18 cellular contexts compared by ENCODE assay signal in genomic region chr20:58558483-58559367, GRCh38. TPM values are rescaled to one million over a fixed set of nuclear protein-coding genes. Genes with fewer than 3 reads are reported as not detected.
DNase-seq lines count a peak whose midpoint lies in the region; ATAC-seq, FAIRE-seq and TF ChIP-seq lines count a peak whose summit lies in the region.
"Had no signal": no experiment of that assay in that cellular context is flagged by ENCODE, and none has a peak within 500 bp of the region (broad histone marks: within the 10 kb centered on the region; RNA-seq: fewer than 3 reads in every experiment).

No MANE protein-coding gene starts in this region.

- H2BK15ac ChIP-seq in IMR-90 (ENCODE audit: low read depth, low read length), result peak overlapping the region; percentile 10; the same call in 2 of the 3 replicates

- no peak overlapping the region for H4K5ac ChIP-seq in IMR-90 (ENCODE audit: low read depth, low read length)

- H3K9me1 ChIP-seq in IMR-90 (ENCODE audit: insufficient read depth, low read length), result peaks cover 13% of the 10 kb centered on the region; the same call in 1 of the 2 replicates

- in situ Hi-C loops in IMR-90 (cut with MboI; ENCODE audit: low sequenced_read_pairs), result no loop called here

- H2AK9ac ChIP-seq in IMR-90 (replicated peaks; ENCODE audit: low read depth, low read length, poor library complexity), result peak overlapping the region; percentile 38

- BruUV-seq in IMR-90 (replicated peaks; lab: Mats Ljungman, UMichigan), result no TSS peak

- no peak for ATAC-seq in IMR-90 (ENCODE audit: low read depth)
- no peak for ATAC-seq in GM19463 (IDR thresholded peaks at IDR 0.05; ENCODE audit: unreplicated experiment)
- no peak for ATAC-seq in GM18505 (IDR thresholded peaks at IDR 0.05; ENCODE audit: unreplicated experiment)
- ATAC-seq: SK-N-SH treated with all-trans-retinoic acid at 6 μM for 48 hours had no signal

- POLR2A ChIA-PET in IMR-90 (lab: Charles Lee; ENCODE audit: unreplicated experiment), result no interaction called here

- H3K56ac ChIP-seq in IMR-90 (ENCODE audit: extremely low read depth, insufficient read depth, low read length), result no peak overlapping the region

- H3K4me1 Mint-ChIP-seq in nephron progenitor cell, result peaks cover 40% of the 10 kb centered on the region

- no peak overlapping the region; the same call in 1 of the 2 replicates for H4K91ac ChIP-seq in IMR-90 (ENCODE audit: insufficient read depth, low read depth, low read length)

- H4K8ac ChIP-seq in IMR-90 (ENCODE audit: low read depth in 2 of 2, low read length in 2 of 2), result no peak overlapping the region

- H4K20me1 ChIP-seq in IMR-90 (ENCODE audit: insufficient read depth, low read length), result no peaks in the 10 kb centered on the region

- no peak overlapping the region for H3K14ac ChIP-seq in IMR-90 (replicated peaks; ENCODE audit: low read depth, low read length)

- no peak for TF ChIP-seq RAD21 in IMR-90 (IDR thresholded peaks at IDR 0.05; ENCODE audit: low read length)

- dilution Hi-C loops in IMR-90 (cut with HindIII; ENCODE audit: low sequenced_read_pairs, unreplicated experiment), result no loop called here

- CTCF ChIA-PET in IMR-90 (lab: Yijun Ruan, JAX), result no interaction called here

- peak overlapping the region; percentile 72 for H2BK20ac ChIP-seq in IMR-90 (ENCODE audit: low read depth, low read length)

- no peaks in the 10 kb centered on the region for H3K27me3 ChIP-seq in IMR-90 (ENCODE audit: control insufficient read depth, insufficient read depth, low read length)

- peaks cover 6% of the 10 kb centered on the region for H3K9me3 Mint-ChIP-seq in nephron progenitor cell
- H3K9me3 Mint-ChIP-seq: CD4-positive, alpha-beta T cell had no signal

- 67% methylated on average over 2 of the region's 19 CpGs; no CpG with 5 or more reads in 1 of the 2 experiments for WGBS in IMR-90 (ENCODE audit: extremely low coverage in 2 of 2, insufficient read length in 1 of 2), 2 experiments

- H3K27ac ChIP-seq in IMR-90 (ENCODE audit: insufficient read depth, low read length), result no peak overlapping the region

- H3K9me3 ChIP-seq in IMR-90 (ENCODE audit: control insufficient read depth, insufficient read depth, low read length), result no peaks in the 10 kb centered on the region

- H3K9ac ChIP-seq in IMR-90 (ENCODE audit: low read depth, low read length), result no peak overlapping the region

- H2AFZ ChIP-seq in IMR-90 (replicated peaks; ENCODE audit: low read length, poor library complexity), result no peak overlapping the region

- intact Hi-C loops in IMR-90 (cut with micrococcal nuclease), result no loop called here

- H3K36me3 ChIP-seq in IMR-90 (ENCODE audit: control insufficient read depth, insufficient read depth, low read length), result no peaks in the 10 kb centered on the region

- DNase-seq in IMR-90, result no peak
- DNase-seq in nephron progenitor cell, result peak; percentile 35
- DNase-seq in NCI-H1417 (lab: John Stamatoyannopoulos, UW), result no peak
- no peak for DNase-seq in NCI-H2227 (lab: John Stamatoyannopoulos, UW; ENCODE audit: unreplicated experiment)
- DNase-seq: AML-193; CD4-positive, alpha-beta T cell; DMS79 treated with DMSO at 0.1 percent for 48 hours; GOT3; MV-4-11; NCI-H146; Right ventricle myocardium superior had no signal

- H3K79me1 ChIP-seq in IMR-90 (ENCODE audit: low read depth in 1 of 2, low read length in 2 of 2), result no peaks in the 10 kb centered on the region

- peaks cover 34% of the 10 kb centered on the region for H3K27me3 Mint-ChIP-seq in nephron progenitor cell (ENCODE audit: low read depth, poor library complexity)

- peak overlapping the region; percentile 83 for H2AK5ac ChIP-seq in IMR-90 (ENCODE audit: low read depth, low read length)

- no peak overlapping the region for H3K18ac ChIP-seq in IMR-90 (ENCODE audit: low read depth, low read length)

- H2BK5ac ChIP-seq in IMR-90 (ENCODE audit: low read depth, low read length, poor library complexity, severe bottlenecking), result no peak overlapping the region

- TF ChIP-seq POLR2A in IMR-90 (IDR thresholded peaks at IDR 0.05; ENCODE audit: low read depth, low read length) (no peak), GM18505 (IDR thresholded peaks at IDR 0.05; ENCODE audit: borderline replicate concordance, extremely low read depth, insufficient read depth, insufficient read length) (no peak)

- peaks cover 15% of the 10 kb centered on the region for H3K4me1 ChIP-seq in IMR-90 (ENCODE audit: control insufficient read depth, insufficient read depth, low read length)

- TF ChIP-seq CTCF in GM12873 (IDR thresholded peaks at IDR 0.05; ENCODE audit: insufficient read depth, low read depth, low read length, missing control alignments), result peak; percentile 4
- no peak for TF ChIP-seq CTCF in IMR-90 (conservative IDR thresholded peaks at IDR 0.05; ENCODE audit: low read depth, low read length)
- peak; percentile 15 for TF ChIP-seq CTCF in nephron progenitor cell (IDR thresholded peaks at IDR 0.05)

- no peak overlapping the region for H3K4me3 ChIP-seq in IMR-90 (ENCODE audit: insufficient read depth, low read depth, low read length)

- H3K4me3 Mint-ChIP-seq in nephron progenitor cell, result no peak overlapping the region
- H3K4me3 Mint-ChIP-seq: CD4-positive, alpha-beta T cell had no signal

- H3K36me3 Mint-ChIP-seq in nephron progenitor cell (ENCODE audit: low read depth), result peaks cover 6% of the 10 kb centered on the region

- no peak overlapping the region for H3K4me2 ChIP-seq in IMR-90 (ENCODE audit: low read depth, low read length)

- no peak overlapping the region for H3K23ac ChIP-seq in IMR-90 (ENCODE audit: low read depth, low read length)

- FAIRE-seq in islet of Langerhans (lab: Jason Lieb, UNC), result peak; percentile 85
- FAIRE-seq: G401.6, GM12892 had no signal

- peak overlapping the region; percentile 42 for H3K4ac ChIP-seq in IMR-90 (ENCODE audit: low read depth, low read length)

- peak overlapping the region; percentile 17 for H3K27ac Mint-ChIP-seq in nephron progenitor cell
- H3K27ac Mint-ChIP-seq: CD4-positive, alpha-beta T cell had no signal

- peak overlapping the region; percentile 83 for H2BK120ac ChIP-seq in IMR-90 (ENCODE audit: low read depth, low read length)

TF ChIP-seq in IMR-90, 13 proteins besides CTCF, POLR2A, EP300 and RAD21:
- TF ChIP-seq, protein P1, sequence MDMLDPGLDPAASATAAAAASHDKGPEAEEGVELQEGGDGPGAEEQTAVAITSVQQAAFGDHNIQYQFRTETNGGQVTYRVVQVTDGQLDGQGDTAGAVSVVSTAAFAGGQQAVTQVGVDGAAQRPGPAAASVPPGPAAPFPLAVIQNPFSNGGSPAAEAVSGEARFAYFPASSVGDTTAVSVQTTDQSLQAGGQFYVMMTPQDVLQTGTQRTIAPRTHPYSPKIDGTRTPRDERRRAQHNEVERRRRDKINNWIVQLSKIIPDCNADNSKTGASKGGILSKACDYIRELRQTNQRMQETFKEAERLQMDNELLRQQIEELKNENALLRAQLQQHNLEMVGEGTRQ (IDR thresholded peaks at IDR 0.05; ENCODE audit: low read depth, low read length), result no peak
- TF ChIP-seq MXI1 (IDR thresholded peaks at IDR 0.05; ENCODE audit: borderline replicate concordance, low read depth, low read length), result no peak
- TF ChIP-seq CEBPB (IDR thresholded peaks at IDR 0.05; ENCODE audit: low read depth, low read length), result no peak
- TF ChIP-seq, protein P2, sequence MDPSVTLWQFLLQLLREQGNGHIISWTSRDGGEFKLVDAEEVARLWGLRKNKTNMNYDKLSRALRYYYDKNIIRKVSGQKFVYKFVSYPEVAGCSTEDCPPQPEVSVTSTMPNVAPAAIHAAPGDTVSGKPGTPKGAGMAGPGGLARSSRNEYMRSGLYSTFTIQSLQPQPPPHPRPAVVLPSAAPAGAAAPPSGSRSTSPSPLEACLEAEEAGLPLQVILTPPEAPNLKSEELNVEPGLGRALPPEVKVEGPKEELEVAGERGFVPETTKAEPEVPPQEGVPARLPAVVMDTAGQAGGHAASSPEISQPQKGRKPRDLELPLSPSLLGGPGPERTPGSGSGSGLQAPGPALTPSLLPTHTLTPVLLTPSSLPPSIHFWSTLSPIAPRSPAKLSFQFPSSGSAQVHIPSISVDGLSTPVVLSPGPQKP (IDR thresholded peaks at IDR 0.05; ENCODE audit: borderline replicate concordance, low read depth, low read length), result no peak
- TF ChIP-seq RFX5 (IDR thresholded peaks at IDR 0.05; ENCODE audit: low read depth, low read length), result no peak
- TF ChIP-seq CHD1 (IDR thresholded peaks at IDR 0.05; ENCODE audit: low read depth, low read length), result no peak
- TF ChIP-seq MAFK (IDR thresholded peaks at IDR 0.05; ENCODE audit: low read depth, low read length), result no peak

RNA-seq across cellular contexts. Expression of gene APCDD1L, which starts 43.5 kb away (rescaled TPM):
- total RNA-seq in IMR-90 (2012; rRNA removed), result 2.2 and 2.5 TPM in 2 replicates
- 18.0 and 18.3 TPM in 2 replicates for polyA plus RNA-seq in IMR-90 (2012; rRNA removed)
- 11.4 and 19.3 TPM in 2 replicates for polyA plus RNA-seq in IMR-90 (2012; cell fraction: cytosol; rRNA removed)
- polyA plus RNA-seq in IMR-90 (2012; cell fraction: nucleus; rRNA removed; ENCODE audit: low replicate concordance), result 7.7 and 18.8 TPM in 2 replicates
- total RNA-seq: CD4-positive, alpha-beta T cell had no signal
